Comparison of ENCODE assay signal across 8 cellular contexts in genomic region chr19:17294051-17294891, GRCh38. TPM values are rescaled to one million over a fixed set of nuclear protein-coding genes. Genes with fewer than 3 reads are reported as not detected.
A peak's percentile ranks its signal among the peaks of the same experiment; 100 is the strongest.
DNase-seq lines count a peak whose midpoint lies in the region; ATAC-seq and TF ChIP-seq lines count a peak whose summit lies in the region.

No MANE protein-coding gene starts in this region.

- no peak overlapping the region for H3K27ac Mint-ChIP-seq in activated T-cell treated with anti-CD3 and anti-CD28 coated beads, Interleukin-2, amount 50 U/mL, for 72 hours
- H3K27ac Mint-ChIP-seq in naive thymus-derived CD8-positive, alpha-beta T cell: no peak overlapping the region
- H3K27ac Mint-ChIP-seq in chondrocyte (ENCODE audit: unreplicated experiment): no peak overlapping the region

- H3K27me3 Mint-ChIP-seq in activated T-cell treated with anti-CD3 and anti-CD28 coated beads, Interleukin-2, amount 50 U/mL, for 72 hours (ENCODE audit: low read depth): no peaks in the 10 kb centered on the region
- H3K27me3 Mint-ChIP-seq in naive thymus-derived CD8-positive, alpha-beta T cell: no peaks in the 10 kb centered on the region
- no peaks in the 10 kb centered on the region for H3K27me3 Mint-ChIP-seq in chondrocyte (ENCODE audit: low read depth)

- H3K4me1 Mint-ChIP-seq in activated T-cell treated with anti-CD3 and anti-CD28 coated beads, Interleukin-2, amount 50 U/mL, for 72 hours (ENCODE audit: low read depth): peaks cover 23% of the 10 kb centered on the region
- peaks cover 0 to 13% (median 6%) of the 10 kb centered on the region in 4 donors for H3K4me1 Mint-ChIP-seq in naive thymus-derived CD8-positive, alpha-beta T cell
- peaks cover 8% of the 10 kb centered on the region for H3K4me1 Mint-ChIP-seq in chondrocyte (ENCODE audit: low read depth)

- ATAC-seq in activated T-cell treated with anti-CD3 and anti-CD28 coated beads, Interleukin-2, amount 50 U/mL, for 72 hours (replicated peaks in 1 of 2): no peak
- no peak for ATAC-seq in naive thymus-derived CD8-positive, alpha-beta T cell
- no peak for ATAC-seq in GM18867 (IDR thresholded peaks at IDR 0.05; ENCODE audit: unreplicated experiment)

- H3K4me3 Mint-ChIP-seq in activated T-cell treated with anti-CD3 and anti-CD28 coated beads, Interleukin-2, amount 50 U/mL, for 72 hours: no peak overlapping the region
- H3K4me3 Mint-ChIP-seq in naive thymus-derived CD8-positive, alpha-beta T cell: peak overlapping the region in 1 of 10 donors; percentile 58
- H3K4me3 Mint-ChIP-seq in chondrocyte (ENCODE audit: unreplicated experiment): no peak overlapping the region

- peak; percentile 46 for DNase-seq in EH (ENCODE audit: low read depth)
- peak; percentile 44 for DNase-seq in NB4 (ENCODE audit: low read depth)
- peak; percentile 69 to 79 for DNase-seq in activated T-cell treated with anti-CD3 and anti-CD28 coated beads, Interleukin-2, amount 50 U/mL, for 72 hours
- DNase-seq in naive thymus-derived CD8-positive, alpha-beta T cell: peak in 7 of 10 donors; percentile 16 to 70 (median 34)
- DNase-seq in NOMO-1 treated with DMSO at 0.1 percent for 48 hours (lab: John Stamatoyannopoulos, UW; ENCODE audit: unreplicated experiment): no peak
- no peak for DNase-seq in midbrain (lab: John Stamatoyannopoulos, UW)
- DNase-seq in chondrocyte (ENCODE audit: low spot score): no peak

- H3K4me3 ChIP-seq in NB4 (ENCODE audit: low read depth, low read length): no peak overlapping the region

- no peaks in the 10 kb centered on the region for H3K9me3 Mint-ChIP-seq in activated T-cell treated with anti-CD3 and anti-CD28 coated beads, Interleukin-2, amount 50 U/mL, for 72 hours
- H3K9me3 Mint-ChIP-seq in naive thymus-derived CD8-positive, alpha-beta T cell: no peaks in the 10 kb centered on the region
- no peaks in the 10 kb centered on the region for H3K9me3 Mint-ChIP-seq in chondrocyte (ENCODE audit: low read depth)

- POLR2A ChIA-PET in naive thymus-derived CD8-positive, alpha-beta T cell (lab: Charles Lee): interaction anchor here (1.1 to 2.2 kb wide), 2 partner anchors 11 to 36 kb away, joined by 3 to 6 read pairs; partner anchors contain the start of gene MRPL34

- TF ChIP-seq CTCF in NB4 (IDR thresholded peaks at IDR 0.05; ENCODE audit: low read depth, low read length): no peak
- no peak for TF ChIP-seq CTCF in chondrocyte (IDR thresholded peaks at IDR 0.05)

- TF ChIP-seq POLR2A in NB4 (IDR thresholded peaks at IDR 0.05; ENCODE audit: extremely low read depth, insufficient read length): no peak

- peaks cover 0 to 3% of the 10 kb centered on the region in 2 donors for H3K36me3 Mint-ChIP-seq in activated T-cell treated with anti-CD3 and anti-CD28 coated beads, Interleukin-2, amount 50 U/mL, for 72 hours (ENCODE audit: insufficient read depth in 2 of 2)
- peaks cover 0 to 15% (median 8%) of the 10 kb centered on the region in 3 donors for H3K36me3 Mint-ChIP-seq in naive thymus-derived CD8-positive, alpha-beta T cell
- peaks cover 1% of the 10 kb centered on the region for H3K36me3 Mint-ChIP-seq in chondrocyte (ENCODE audit: low read depth)

RNA-seq across cellular contexts. Expression of gene ABHD8, which starts 9.0 kb away (rescaled TPM):
- total RNA-seq in activated T-cell treated with anti-CD3 and anti-CD28 coated beads, Interleukin-2, amount 50 U/mL, for 72 hours: 10 to 100 TPM; 16.1 to 16.6 TPM
- 10 to 100 TPM; 10.4 TPM for total RNA-seq in naive thymus-derived CD8-positive, alpha-beta T cell
- 1 to 10 TPM; 6.4 to 9.2 (median 9.0) TPM for polyA plus RNA-seq in naive thymus-derived CD8-positive, alpha-beta T cell
- total RNA-seq in chondrocyte: 3.5 to 6.6 TPM (median 5.9 TPM) in 3 replicates

RNA-seq across cellular contexts. Expression of gene MRPL34, which starts 11.4 kb away (rescaled TPM):
- total RNA-seq in activated T-cell treated with anti-CD3 and anti-CD28 coated beads, Interleukin-2, amount 50 U/mL, for 72 hours: 10 to 100 TPM; 75.0 to 75.8 TPM
- total RNA-seq in naive thymus-derived CD8-positive, alpha-beta T cell: 10 to 100 TPM; 69.3 to 71.1 TPM
- polyA plus RNA-seq in naive thymus-derived CD8-positive, alpha-beta T cell: 100 to 1,000 TPM; 216 to 221 (median 221) TPM
- total RNA-seq in chondrocyte: 56.6 to 68.7 TPM (median 61.7 TPM) in 3 replicates

RNA-seq across cellular contexts. Expression of gene ANKLE1, which starts 12.6 kb away (rescaled TPM):
- 1 to 10 TPM; 5.8 to 8.9 TPM for total RNA-seq in activated T-cell treated with anti-CD3 and anti-CD28 coated beads, Interleukin-2, amount 50 U/mL, for 72 hours
- 1 to 10 TPM; 2.1 to 3.4 TPM for total RNA-seq in naive thymus-derived CD8-positive, alpha-beta T cell
- 1 to 10 TPM in 2 of 3 donors, under 1 TPM in 1; 0.05 to 1.4 (median 1.0) TPM for polyA plus RNA-seq in naive thymus-derived CD8-positive, alpha-beta T cell
- 0.38 to 0.57 TPM (median 0.53 TPM) in 3 replicates for total RNA-seq in chondrocyte

RNA-seq across cellular contexts. Expression of gene DDA1, which starts 15.1 kb away (rescaled TPM):
- total RNA-seq in activated T-cell treated with anti-CD3 and anti-CD28 coated beads, Interleukin-2, amount 50 U/mL, for 72 hours: 10 to 100 TPM; 29.6 to 40.2 TPM
- total RNA-seq in naive thymus-derived CD8-positive, alpha-beta T cell: 10 to 100 TPM; 31.2 to 32.2 TPM
- 10 to 100 TPM; 23.7 to 32.6 (median 23.9) TPM for polyA plus RNA-seq in naive thymus-derived CD8-positive, alpha-beta T cell
- total RNA-seq in chondrocyte: 53.0 to 66.6 TPM (median 63.9 TPM) in 3 replicates

RNA-seq across cellular contexts. Expression of gene BABAM1, which starts 27.0 kb away (rescaled TPM):
- total RNA-seq in activated T-cell treated with anti-CD3 and anti-CD28 coated beads, Interleukin-2, amount 50 U/mL, for 72 hours: 10 to 100 TPM; 86.6 to 96.1 TPM
- total RNA-seq in naive thymus-derived CD8-positive, alpha-beta T cell: 100 to 1,000 TPM; 104 to 105 TPM
- 100 to 1,000 TPM; 102 to 106 (median 106) TPM for polyA plus RNA-seq in naive thymus-derived CD8-positive, alpha-beta T cell
- 83.3 to 100 TPM (median 91.2 TPM) in 3 replicates for total RNA-seq in chondrocyte

Comparison
In these comparisons a context has a peak if more than half of its experiments do, and no peak if none do; other contexts are left out.
1. DNase-seq: peak in EH (single experiment), NB4 (single experiment), activated T-cell treated with anti-CD3 and anti-CD28 coated beads, Interleukin-2, amount 50 U/mL, for 72 hours (2 of 2) and naive thymus-derived CD8-positive, alpha-beta T cell (7 of 10); none in NOMO-1 treated with DMSO at 0.1 percent for 48 hours (single experiment), midbrain (single experiment) and chondrocyte (single experiment).